In genomic region chr2:70897203-70897976, GRCh38 we compare ENCODE assay signal across 15 cellular contexts. TPM values are rescaled to one million over a fixed set of nuclear protein-coding genes. Genes with fewer than 3 reads are reported as not detected.
DNase-seq lines count a peak whose midpoint lies in the region; ATAC-seq and TF ChIP-seq lines count a peak whose summit lies in the region.
"Had no signal": no experiment of that assay in that cellular context is flagged by ENCODE, and none has a peak within 500 bp of the region (broad histone marks: within the 10 kb centered on the region; RNA-seq: fewer than 3 reads in every experiment).

No MANE protein-coding gene starts in this region.

- no peak for TF ChIP-seq CTCF in right atrium auricular region (IDR thresholded peaks at IDR 0.05)
- TF ChIP-seq CTCF in left ventricle myocardium inferior (IDR thresholded peaks at IDR 0.05; ENCODE audit: borderline replicate concordance) = no peak
- TF ChIP-seq CTCF in coronary artery (IDR thresholded peaks at IDR 0.05) = no peak

- H3K9ac ChIP-seq in iPS-15b (ENCODE audit: low read depth, low read length) = no peak overlapping the region

- intact Hi-C loops in left ventricle myocardium inferior (cut with micrococcal nuclease) = no loop called here

- H3K27ac Mint-ChIP-seq in stimulated activated naive B cell treated with anti-CD40 and anti-IgM and Interleukin-4, amounts not matched to agents 10 μg/mL and 1 μg/mL and 100 μg/mL, for 72 hours = no peak overlapping the region

- H3K9me3 ChIP-seq in right atrium auricular region (no peaks in the 10 kb centered on the region), left ventricle myocardium inferior (replicated peaks) (no peaks in the 10 kb centered on the region), iPS-15b (ENCODE audit: control insufficient read depth, insufficient read depth, low read length) (no peaks in the 10 kb centered on the region)

- ATAC-seq in stimulated activated naive B cell treated with anti-CD40 and anti-IgM and Interleukin-4, amounts not matched to agents 10 μg/mL and 1 μg/mL and 100 μg/mL, for 72 hours (replicated peaks) = no peak

- peak overlapping the region in 1 of 2 donors; percentile 9 for H3K4me3 ChIP-seq in right atrium auricular region
- no peak overlapping the region for H3K4me3 ChIP-seq in left ventricle myocardium inferior
- H3K4me3 ChIP-seq in coronary artery = no peak overlapping the region
- H3K4me3 ChIP-seq in iPS-15b (ENCODE audit: low read depth, low read length) = peak overlapping the region; percentile 32
- H3K4me3 ChIP-seq: PC-9 had no signal

- H3K27ac ChIP-seq in right atrium auricular region (no peak overlapping the region), left ventricle myocardium inferior (replicated peaks) (no peak overlapping the region), coronary artery (no peak overlapping the region)
- H3K27ac ChIP-seq: PC-9 had no signal

- peaks cover 3 to 20% of the 10 kb centered on the region in 2 donors for H3K27me3 ChIP-seq in right atrium auricular region
- H3K27me3 ChIP-seq in left ventricle myocardium inferior (ENCODE audit: low read depth) = peaks cover 100% of the 10 kb centered on the region
- peaks cover 98% of the 10 kb centered on the region for H3K27me3 ChIP-seq in iPS-15b (ENCODE audit: control insufficient read depth, insufficient read depth, low read length)

- H3K27me3 Mint-ChIP-seq in stimulated activated naive B cell treated with anti-CD40 and anti-IgM and Interleukin-4, amounts not matched to agents 10 μg/mL and 1 μg/mL and 100 μg/mL, for 72 hours = peaks cover 87 to 95% of the 10 kb centered on the region in 2 donors

- DNase-seq in right atrium auricular region (ENCODE audit: low spot score) (peak; percentile 53), left ventricle myocardium inferior (no peak), coronary artery (ENCODE audit: low spot score) (peak; percentile 69), NCI-H82 treated with DMSO at 0.1 percent for 48 hours (lab: John Stamatoyannopoulos, UW; ENCODE audit: unreplicated experiment) (no peak), H4 (ENCODE audit: low spot score) (no peak)
- no peak for DNase-seq in stimulated activated naive B cell treated with anti-CD40 and anti-IgM and Interleukin-4, amounts not matched to agents 10 μg/mL and 1 μg/mL and 100 μg/mL, for 72 hours
- DNase-seq: C1 segment of cervical spinal cord, GF-D8, NCI-H1092 treated with DMSO at 0.1 percent for 48 hours, NCI-H1694, NCI-H510A treated with DMSO at 0.1 percent for 48 hours, NCI-H82, PC-9 had no signal

- peaks cover 27 to 57% of the 10 kb centered on the region in 2 donors for H3K4me1 Mint-ChIP-seq in stimulated activated naive B cell treated with anti-CD40 and anti-IgM and Interleukin-4, amounts not matched to agents 10 μg/mL and 1 μg/mL and 100 μg/mL, for 72 hours

- H3K36me3 ChIP-seq in right atrium auricular region (no peaks in the 10 kb centered on the region), left ventricle myocardium inferior (no peaks in the 10 kb centered on the region), iPS-15b (ENCODE audit: control insufficient read depth, insufficient read depth, low read length) (no peaks in the 10 kb centered on the region)

- H3K36me3 Mint-ChIP-seq in stimulated activated naive B cell treated with anti-CD40 and anti-IgM and Interleukin-4, amounts not matched to agents 10 μg/mL and 1 μg/mL and 100 μg/mL, for 72 hours = no peaks in the 10 kb centered on the region

- H3K4me3 Mint-ChIP-seq in stimulated activated naive B cell treated with anti-CD40 and anti-IgM and Interleukin-4, amounts not matched to agents 10 μg/mL and 1 μg/mL and 100 μg/mL, for 72 hours = no peak overlapping the region

- H3K9me3 Mint-ChIP-seq in stimulated activated naive B cell treated with anti-CD40 and anti-IgM and Interleukin-4, amounts not matched to agents 10 μg/mL and 1 μg/mL and 100 μg/mL, for 72 hours = no peaks in the 10 kb centered on the region

- peaks cover 0 to 41% of the 10 kb centered on the region in 2 donors for H3K4me1 ChIP-seq in right atrium auricular region
- H3K4me1 ChIP-seq in left ventricle myocardium inferior = peaks cover 33% of the 10 kb centered on the region
- H3K4me1 ChIP-seq in iPS-15b (ENCODE audit: control insufficient read depth, insufficient read depth, low read length) = peaks cover 4% of the 10 kb centered on the region

RNA-seq across cellular contexts. Expression of gene VAX2, which starts 3.0 kb away (rescaled TPM):
- total RNA-seq in right atrium auricular region (under 1 TPM; 0.70 to 0.86 TPM), left ventricle myocardium inferior (0.36 TPM)
- total RNA-seq in H4 (2014; rRNA removed; shearing (Covaris generic)) = 2.3 and 6.2 TPM in 2 replicates
- total RNA-seq: MCF 10A, PC-9 had no signal

RNA-seq across cellular contexts. Expression of gene ATP6V1B1, which starts 38.3 kb away (rescaled TPM):
- not detected for total RNA-seq in right atrium auricular region
- not detected for total RNA-seq in left ventricle myocardium inferior
- 0.33 and 0.45 TPM in 2 replicates for total RNA-seq in H4 (2014; rRNA removed; shearing (Covaris generic))
- total RNA-seq: MCF 10A had no signal

Comparison
In these comparisons a context has a peak if more than half of its experiments do, and no peak if none do; other contexts are left out.
1. DNase-seq: peak in right atrium auricular region (single experiment) and coronary artery (single experiment); none in left ventricle myocardium inferior (single experiment), NCI-H82 treated with DMSO at 0.1 percent for 48 hours (single experiment), H4 (single experiment) and stimulated activated naive B cell treated with anti-CD40 and anti-IgM and Interleukin-4, amounts not matched to agents 10 μg/mL and 1 μg/mL and 100 μg/mL, for 72 hours (single experiment).